8 cellular contexts compared by ENCODE assay signal in the genomic region with DNA sequence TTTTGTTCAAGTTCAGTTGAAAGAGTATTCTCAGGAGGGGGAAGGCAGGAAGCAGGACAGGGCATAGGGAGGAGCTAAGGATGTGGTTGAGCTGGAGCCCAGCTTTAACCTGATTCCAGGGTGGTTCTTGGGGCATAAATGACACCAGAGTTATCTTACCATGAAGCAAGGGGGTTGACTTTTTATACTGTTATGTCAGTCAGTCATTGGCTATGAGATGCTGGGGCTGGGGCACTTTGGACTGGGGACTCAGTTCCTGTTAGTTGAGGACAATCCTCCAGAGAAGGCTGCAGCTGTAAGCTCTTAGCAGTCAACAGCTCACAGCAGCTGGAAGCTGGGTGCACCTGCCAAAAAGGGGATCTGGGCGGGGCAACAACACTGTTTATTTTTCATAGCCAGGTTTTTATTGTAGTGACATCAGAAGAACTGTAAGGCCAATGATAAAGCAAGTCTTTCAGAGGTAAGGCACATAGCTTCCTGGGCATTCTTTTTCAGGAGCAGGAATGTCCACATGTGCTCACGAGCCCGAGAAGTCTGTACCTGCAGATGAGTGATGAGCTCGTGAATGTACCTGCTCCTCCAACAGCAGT.
DNase-seq lines count a peak whose midpoint lies in the region; ATAC-seq and TF ChIP-seq lines count a peak whose summit lies in the region.

No MANE protein-coding gene starts in this region.

- DNase-seq in NCI-H146 (lab: John Stamatoyannopoulos, UW) (peak; percentile 73), foreskin keratinocyte (peak; percentile 77 to 88), erythroblast (lab: John Stamatoyannopoulos, UW) (no peak), NCI-H524 treated with DMSO at 0.1 percent for 48 hours (lab: John Stamatoyannopoulos, UW) (no peak), iPS-NIHi11 (ENCODE audit: low spot score) (no peak)
- no peak for DNase-seq in stimulated activated CD4-positive, alpha-beta T cell treated with anti-CD3 and anti-CD28 coated beads, Interleukin-2, amount 100 ng/mL, for 48 hours

- TF ChIP-seq CTCF in foreskin keratinocyte (conservative IDR thresholded peaks at IDR 0.05): no peak

- peaks cover 25% of the 10 kb centered on the region for H3K4me1 ChIP-seq in foreskin keratinocyte

- no peaks in the 10 kb centered on the region for H3K27me3 ChIP-seq in foreskin keratinocyte

- ATAC-seq in GM18519 (IDR thresholded peaks at IDR 0.05; ENCODE audit: low FRiP score, unreplicated experiment) (peak; percentile 35), HG02798 (IDR thresholded peaks at IDR 0.05; ENCODE audit: poor library complexity, unreplicated experiment) (peak; percentile 63), foreskin keratinocyte (peak; percentile 54)

- TF ChIP-seq POLR2A in erythroblast (IDR thresholded peaks at IDR 0.05; ENCODE audit: low read length): no peak

- H3K27ac ChIP-seq in foreskin keratinocyte: peak overlapping the region; percentile 70

Comparison
In these comparisons a context has a peak if more than half of its experiments do, and no peak if none do; other contexts are left out.
1. DNase-seq: peak in NCI-H146 (single experiment) and foreskin keratinocyte (2 of 2); none in stimulated activated CD4-positive, alpha-beta T cell treated with anti-CD3 and anti-CD28 coated beads, Interleukin-2, amount 100 ng/mL, for 48 hours (0 of 2), erythroblast (0 of 2), NCI-H524 treated with DMSO at 0.1 percent for 48 hours (single experiment) and iPS-NIHi11 (single experiment).
2. Peak in every context shown above with its lines, with median percentiles within 50 percentile points of each other: ATAC-seq.